ENCODE assay signal across 1 cellular context in the genomic region with DNA sequence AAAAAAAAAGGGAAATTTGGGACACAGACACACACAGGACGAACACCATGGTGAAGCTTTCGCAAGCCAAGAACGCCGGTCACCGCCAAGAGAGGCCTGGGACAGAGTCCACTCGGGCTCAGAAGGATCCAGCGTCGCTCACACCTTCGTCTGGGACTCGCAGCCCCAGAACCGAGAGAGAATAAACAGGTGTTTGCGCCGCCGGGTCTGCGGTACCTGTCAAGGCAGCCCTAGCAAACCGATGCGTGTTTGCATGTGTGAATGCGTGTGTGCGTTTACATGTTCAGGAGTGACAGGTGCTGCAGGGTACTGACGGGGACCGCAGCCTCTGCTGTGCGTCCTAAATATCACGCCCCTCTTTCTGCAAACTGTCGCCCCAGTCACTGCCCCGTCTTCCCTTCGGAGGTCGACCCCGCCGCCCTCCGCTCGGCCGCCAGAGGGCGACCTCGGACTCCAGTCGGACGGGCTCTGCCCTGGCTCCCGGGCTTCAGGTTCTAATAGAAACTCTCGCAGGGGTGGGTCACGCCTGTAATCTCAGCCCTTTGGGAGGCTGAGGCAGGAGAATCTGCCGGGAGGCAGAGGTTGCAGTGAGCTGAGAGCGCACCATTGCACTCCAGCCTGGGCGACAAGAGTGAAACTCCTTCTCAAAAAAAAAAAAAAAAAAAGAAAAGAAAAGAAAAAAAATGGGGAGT.
TF ChIP-seq lines count a peak whose summit lies in the region.

No MANE protein-coding gene starts in this region.

TF ChIP-seq in HepG2, 621 proteins besides CTCF, POLR2A, EP300 and RAD21 (continued from another document and continues in another):
- TF ChIP-seq, protein P1, sequence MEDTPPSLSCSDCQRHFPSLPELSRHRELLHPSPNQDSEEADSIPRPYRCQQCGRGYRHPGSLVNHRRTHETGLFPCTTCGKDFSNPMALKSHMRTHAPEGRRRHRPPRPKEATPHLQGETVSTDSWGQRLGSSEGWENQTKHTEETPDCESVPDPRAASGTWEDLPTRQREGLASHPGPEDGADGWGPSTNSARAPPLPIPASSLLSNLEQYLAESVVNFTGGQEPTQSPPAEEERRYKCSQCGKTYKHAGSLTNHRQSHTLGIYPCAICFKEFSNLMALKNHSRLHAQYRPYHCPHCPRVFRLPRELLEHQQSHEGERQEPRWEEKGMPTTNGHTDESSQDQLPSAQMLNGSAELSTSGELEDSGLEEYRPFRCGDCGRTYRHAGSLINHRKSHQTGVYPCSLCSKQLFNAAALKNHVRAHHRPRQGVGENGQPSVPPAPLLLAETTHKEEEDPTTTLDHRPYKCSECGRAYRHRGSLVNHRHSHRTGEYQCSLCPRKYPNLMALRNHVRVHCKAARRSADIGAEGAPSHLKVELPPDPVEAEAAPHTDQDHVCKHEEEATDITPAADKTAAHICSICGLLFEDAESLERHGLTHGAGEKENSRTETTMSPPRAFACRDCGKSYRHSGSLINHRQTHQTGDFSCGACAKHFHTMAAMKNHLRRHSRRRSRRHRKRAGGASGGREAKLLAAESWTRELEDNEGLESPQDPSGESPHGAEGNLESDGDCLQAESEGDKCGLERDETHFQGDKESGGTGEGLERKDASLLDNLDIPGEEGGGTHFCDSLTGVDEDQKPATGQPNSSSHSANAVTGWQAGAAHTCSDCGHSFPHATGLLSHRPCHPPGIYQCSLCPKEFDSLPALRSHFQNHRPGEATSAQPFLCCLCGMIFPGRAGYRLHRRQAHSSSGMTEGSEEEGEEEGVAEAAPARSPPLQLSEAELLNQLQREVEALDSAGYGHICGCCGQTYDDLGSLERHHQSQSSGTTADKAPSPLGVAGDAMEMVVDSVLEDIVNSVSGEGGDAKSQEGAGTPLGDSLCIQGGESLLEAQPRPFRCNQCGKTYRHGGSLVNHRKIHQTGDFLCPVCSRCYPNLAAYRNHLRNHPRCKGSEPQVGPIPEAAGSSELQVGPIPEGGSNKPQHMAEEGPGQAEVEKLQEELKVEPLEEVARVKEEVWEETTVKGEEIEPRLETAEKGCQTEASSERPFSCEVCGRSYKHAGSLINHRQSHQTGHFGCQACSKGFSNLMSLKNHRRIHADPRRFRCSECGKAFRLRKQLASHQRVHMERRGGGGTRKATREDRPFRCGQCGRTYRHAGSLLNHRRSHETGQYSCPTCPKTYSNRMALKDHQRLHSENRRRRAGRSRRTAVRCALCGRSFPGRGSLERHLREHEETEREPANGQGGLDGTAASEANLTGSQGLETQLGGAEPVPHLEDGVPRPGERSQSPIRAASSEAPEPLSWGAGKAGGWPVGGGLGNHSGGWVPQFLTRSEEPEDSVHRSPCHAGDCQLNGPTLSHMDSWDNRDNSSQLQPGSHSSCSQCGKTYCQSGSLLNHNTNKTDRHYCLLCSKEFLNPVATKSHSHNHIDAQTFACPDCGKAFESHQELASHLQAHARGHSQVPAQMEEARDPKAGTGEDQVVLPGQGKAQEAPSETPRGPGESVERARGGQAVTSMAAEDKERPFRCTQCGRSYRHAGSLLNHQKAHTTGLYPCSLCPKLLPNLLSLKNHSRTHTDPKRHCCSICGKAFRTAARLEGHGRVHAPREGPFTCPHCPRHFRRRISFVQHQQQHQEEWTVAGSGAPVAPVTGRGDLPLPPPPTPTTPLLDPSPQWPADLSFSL (CRISPR knock-in tag; IDR thresholded peaks at IDR 0.05) = no peak
- TF ChIP-seq ZKSCAN1 (IDR thresholded peaks at IDR 0.05; ENCODE audit: low read length) = no peak
- TF ChIP-seq FOSL2 (CRISPR knock-in tag; IDR thresholded peaks at IDR 0.05) = peak; percentile 10; the same call in 1 of the 2 replicates
- no peak for TF ChIP-seq ZNF761 (CRISPR knock-in tag; conservative IDR thresholded peaks at IDR 0.05)
- peak; percentile 45 for TF ChIP-seq UBTF (CRISPR knock-in tag; IDR thresholded peaks at IDR 0.05)
- peak; percentile 30; the same call in 1 of the 2 replicates for TF ChIP-seq CHD4 (IDR thresholded peaks at IDR 0.05; ENCODE audit: borderline replicate concordance, low read length)
- peak; percentile 45; the same call in 1 of the 2 replicates for TF ChIP-seq ZNF770 (CRISPR knock-in tag; IDR thresholded peaks at IDR 0.05)
- TF ChIP-seq ZNF317 (CRISPR knock-in tag; IDR thresholded peaks at IDR 0.05) = peak; percentile 44; the same call in 1 of the 2 replicates
- TF ChIP-seq SALL1 (CRISPR knock-in tag; IDR thresholded peaks at IDR 0.05) = peak; percentile 36; the same call in 1 of the 2 replicates
- peak; percentile 57; the same call in 1 of the 2 replicates for TF ChIP-seq ZNF121 (CRISPR knock-in tag; IDR thresholded peaks at IDR 0.05)
- no peak for TF ChIP-seq ATM (IDR thresholded peaks at IDR 0.05; ENCODE audit: borderline replicate concordance)
- peak; percentile 41; the same call in 1 of the 2 replicates for TF ChIP-seq SMC3 (IDR thresholded peaks at IDR 0.05; ENCODE audit: low read length)
- TF ChIP-seq PHF8 (CRISPR knock-in tag; IDR thresholded peaks at IDR 0.05) = peak; percentile 38; the same call in 1 of the 2 replicates
- TF ChIP-seq KLF16 (CRISPR knock-in tag; IDR thresholded peaks at IDR 0.05) = 0 out of 4 replicates have a peak, but pooled peaks of 1 of the 2 experiments have one; percentile 20
- no peak for TF ChIP-seq MXD3 (CRISPR knock-in tag; IDR thresholded peaks at IDR 0.05)
- TF ChIP-seq PRDM10 (CRISPR knock-in tag; IDR thresholded peaks at IDR 0.05; ENCODE audit: low read depth) = 0 out of 2 replicates have a peak, but pooled peaks have one; percentile 34
- TF ChIP-seq, protein P2, sequence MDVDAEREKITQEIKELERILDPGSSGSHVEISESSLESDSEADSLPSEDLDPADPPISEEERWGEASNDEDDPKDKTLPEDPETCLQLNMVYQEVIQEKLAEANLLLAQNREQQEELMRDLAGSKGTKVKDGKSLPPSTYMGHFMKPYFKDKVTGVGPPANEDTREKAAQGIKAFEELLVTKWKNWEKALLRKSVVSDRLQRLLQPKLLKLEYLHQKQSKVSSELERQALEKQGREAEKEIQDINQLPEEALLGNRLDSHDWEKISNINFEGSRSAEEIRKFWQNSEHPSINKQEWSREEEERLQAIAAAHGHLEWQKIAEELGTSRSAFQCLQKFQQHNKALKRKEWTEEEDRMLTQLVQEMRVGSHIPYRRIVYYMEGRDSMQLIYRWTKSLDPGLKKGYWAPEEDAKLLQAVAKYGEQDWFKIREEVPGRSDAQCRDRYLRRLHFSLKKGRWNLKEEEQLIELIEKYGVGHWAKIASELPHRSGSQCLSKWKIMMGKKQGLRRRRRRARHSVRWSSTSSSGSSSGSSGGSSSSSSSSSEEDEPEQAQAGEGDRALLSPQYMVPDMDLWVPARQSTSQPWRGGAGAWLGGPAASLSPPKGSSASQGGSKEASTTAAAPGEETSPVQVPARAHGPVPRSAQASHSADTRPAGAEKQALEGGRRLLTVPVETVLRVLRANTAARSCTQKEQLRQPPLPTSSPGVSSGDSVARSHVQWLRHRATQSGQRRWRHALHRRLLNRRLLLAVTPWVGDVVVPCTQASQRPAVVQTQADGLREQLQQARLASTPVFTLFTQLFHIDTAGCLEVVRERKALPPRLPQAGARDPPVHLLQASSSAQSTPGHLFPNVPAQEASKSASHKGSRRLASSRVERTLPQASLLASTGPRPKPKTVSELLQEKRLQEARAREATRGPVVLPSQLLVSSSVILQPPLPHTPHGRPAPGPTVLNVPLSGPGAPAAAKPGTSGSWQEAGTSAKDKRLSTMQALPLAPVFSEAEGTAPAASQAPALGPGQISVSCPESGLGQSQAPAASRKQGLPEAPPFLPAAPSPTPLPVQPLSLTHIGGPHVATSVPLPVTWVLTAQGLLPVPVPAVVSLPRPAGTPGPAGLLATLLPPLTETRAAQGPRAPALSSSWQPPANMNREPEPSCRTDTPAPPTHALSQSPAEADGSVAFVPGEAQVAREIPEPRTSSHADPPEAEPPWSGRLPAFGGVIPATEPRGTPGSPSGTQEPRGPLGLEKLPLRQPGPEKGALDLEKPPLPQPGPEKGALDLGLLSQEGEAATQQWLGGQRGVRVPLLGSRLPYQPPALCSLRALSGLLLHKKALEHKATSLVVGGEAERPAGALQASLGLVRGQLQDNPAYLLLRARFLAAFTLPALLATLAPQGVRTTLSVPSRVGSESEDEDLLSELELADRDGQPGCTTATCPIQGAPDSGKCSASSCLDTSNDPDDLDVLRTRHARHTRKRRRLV (CRISPR knock-in tag; IDR thresholded peaks at IDR 0.05) = no peak
- peak; percentile 88; the same call in 1 of the 2 replicates for TF ChIP-seq KDM2A (CRISPR knock-in tag; IDR thresholded peaks at IDR 0.05; ENCODE audit: borderline replicate concordance, low read depth)
- no peak for TF ChIP-seq IRF1 (CRISPR knock-in tag; IDR thresholded peaks at IDR 0.05; ENCODE audit: low read depth)
- peak; percentile 24; the same call in 1 of the 2 replicates for TF ChIP-seq ZBTB38 (CRISPR knock-in tag; IDR thresholded peaks at IDR 0.05)
- TF ChIP-seq STAG1 (CRISPR knock-in tag; IDR thresholded peaks at IDR 0.05) = peak; percentile 71
- no peak; the same call in 1 of the 2 replicates for TF ChIP-seq ZMYM4 (CRISPR knock-in tag; IDR thresholded peaks at IDR 0.05)
- TF ChIP-seq RBFOX2 (IDR thresholded peaks at IDR 0.05; ENCODE audit: low read depth, low read length) = no peak
- no peak for TF ChIP-seq RFXAP (CRISPR knock-in tag; IDR thresholded peaks at IDR 0.05; ENCODE audit: borderline replicate concordance)
- TF ChIP-seq SNAPC2 (CRISPR knock-in tag; IDR thresholded peaks at IDR 0.05) = peak; percentile 34; the same call in 1 of the 2 replicates
- no peak for TF ChIP-seq MEIS2 (CRISPR knock-in tag; IDR thresholded peaks at IDR 0.05)
- peak; percentile 64; the same call in 1 of the 2 replicates for TF ChIP-seq SRY (CRISPR knock-in tag; IDR thresholded peaks at IDR 0.05)
- TF ChIP-seq GABPB1 (CRISPR knock-in tag; IDR thresholded peaks at IDR 0.05) = peak; percentile 55
- no peak for TF ChIP-seq SOX6 (IDR thresholded peaks at IDR 0.05)
- no peak for TF ChIP-seq SOX6 (CRISPR knock-in tag; IDR thresholded peaks at IDR 0.05)
- TF ChIP-seq LCORL (IDR thresholded peaks at IDR 0.05) = no peak
- TF ChIP-seq LCORL (CRISPR knock-in tag; IDR thresholded peaks at IDR 0.05) = peak; percentile 74
- no peak for TF ChIP-seq NFATC3 (CRISPR knock-in tag; IDR thresholded peaks at IDR 0.05)
